In the genomic region with DNA sequence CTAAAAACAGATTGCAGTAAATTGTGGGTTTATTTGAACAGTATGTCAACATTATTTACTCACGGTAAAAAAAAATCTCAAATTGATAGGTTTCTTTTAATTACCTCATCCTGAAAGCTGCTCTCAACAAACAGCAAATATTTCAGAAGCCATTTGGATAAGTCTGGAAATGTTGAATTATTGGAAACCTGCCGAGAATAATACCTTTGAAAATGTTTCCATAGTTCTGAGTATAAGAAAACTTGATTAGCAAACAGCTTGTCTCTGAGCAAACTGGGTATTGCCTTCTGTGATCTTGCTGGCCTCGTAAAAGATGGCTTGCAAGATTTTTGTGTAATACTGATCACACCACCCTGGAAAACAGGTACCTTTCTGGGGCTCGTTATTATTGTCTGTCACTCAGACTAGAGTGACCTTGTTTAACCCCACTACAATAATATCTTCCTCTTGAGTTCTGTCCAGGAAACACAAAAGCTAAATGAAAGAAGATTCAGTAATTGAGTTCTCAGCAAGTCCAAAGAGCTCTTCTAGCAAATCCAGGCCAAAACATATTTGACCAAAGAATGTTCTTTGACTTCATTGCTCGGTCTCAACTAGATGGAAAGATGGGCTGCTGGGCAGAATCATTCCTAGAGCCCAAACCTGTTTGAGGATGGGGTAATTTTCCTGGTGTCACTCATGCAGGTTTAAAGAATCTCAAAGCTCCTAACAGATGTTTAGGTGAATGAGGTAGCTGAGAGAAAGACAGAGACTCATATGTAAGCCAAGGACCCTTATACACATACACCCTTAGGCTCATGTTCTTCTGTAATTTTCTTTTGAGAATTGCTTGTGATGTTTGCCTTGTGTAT, we compare ENCODE assay signal across 8 cellular contexts.
DNase-seq lines count a peak whose midpoint lies in the region; ATAC-seq, FAIRE-seq and TF ChIP-seq lines count a peak whose summit lies in the region.

No MANE protein-coding gene starts in this region.

- TF ChIP-seq EP300 in suprapubic skin (IDR thresholded peaks at IDR 0.05): no peak

- peaks cover 17% of the 10 kb centered on the region for H3K27me3 Mint-ChIP-seq in activated T-cell treated with anti-CD3 and anti-CD28 coated beads, Interleukin-2, amount 50 U/mL, for 72 hours (ENCODE audit: low read depth)
- no peaks in the 10 kb centered on the region for H3K27me3 Mint-ChIP-seq in WTC11 (ENCODE audit: low read depth)

- FAIRE-seq in islet of Langerhans (lab: Jason Lieb, UNC): peak; percentile 98

- peak overlapping the region; percentile 94 for H3K27ac Mint-ChIP-seq in activated T-cell treated with anti-CD3 and anti-CD28 coated beads, Interleukin-2, amount 50 U/mL, for 72 hours
- 0 out of 2 replicates have a peak overlapping the region, but pooled peaks have one; percentile 64 for H3K27ac Mint-ChIP-seq in WTC11

- H3K4me3 Mint-ChIP-seq in activated T-cell treated with anti-CD3 and anti-CD28 coated beads, Interleukin-2, amount 50 U/mL, for 72 hours: peak overlapping the region; percentile 89 to 92
- no peak overlapping the region for H3K4me3 Mint-ChIP-seq in WTC11

- 28% methylated on average over 5 of the region's 5 CpGs for WGBS in suprapubic skin

- no peaks in the 10 kb centered on the region for H3K27me3 ChIP-seq in suprapubic skin

- DNase-seq in activated T-cell treated with anti-CD3 and anti-CD28 coated beads, Interleukin-2, amount 50 U/mL, for 72 hours: no peak
- no peak for DNase-seq in activated T-cell treated with anti-CD3 and anti-CD28 coated beads, Interleukin-2, amount 50 U/mL, for 1 hour
- no peak for DNase-seq in WTC11 (ENCODE audit: low spot score)
- no peak for DNase-seq in suprapubic skin (ENCODE audit: low spot score in 2 of 2)
- DNase-seq in activated CD4-positive, CD25-positive, alpha-beta regulatory T cell (lab: John Stamatoyannopoulos, UW): no peak

- ATAC-seq in activated T-cell treated with anti-CD3 and anti-CD28 coated beads, Interleukin-2, amount 50 U/mL, for 72 hours (replicated peaks in 1 of 2): no peak
- no peak for ATAC-seq in WTC11
- no peak for ATAC-seq in GM18517 (IDR thresholded peaks at IDR 0.05; ENCODE audit: unreplicated experiment)
- ATAC-seq in HG02763 (IDR thresholded peaks at IDR 0.05; ENCODE audit: unreplicated experiment): no peak

- TF ChIP-seq POLR2A in suprapubic skin (IDR thresholded peaks at IDR 0.05): no peak

- POLR2A ChIA-PET in WTC11 (lab: Charles Lee): no interaction called here

- H3K9me3 ChIP-seq in suprapubic skin: no peaks in the 10 kb centered on the region

- CTCF ChIA-PET in WTC11 (lab: Charles Lee): interaction anchor here (0.7 to 1.3 kb wide), 3 partner anchors 100 to 617 kb away, joined by 3 to 5 read pairs (median 3); no protein-coding TSS in a partner anchor

- H3K36me3 ChIP-seq in suprapubic skin: no peaks in the 10 kb centered on the region

- peaks cover 0 to 3% of the 10 kb centered on the region in 2 donors for H3K9me3 Mint-ChIP-seq in activated T-cell treated with anti-CD3 and anti-CD28 coated beads, Interleukin-2, amount 50 U/mL, for 72 hours
- peaks cover 16% of the 10 kb centered on the region for H3K9me3 Mint-ChIP-seq in WTC11

- H3K36me3 Mint-ChIP-seq in activated T-cell treated with anti-CD3 and anti-CD28 coated beads, Interleukin-2, amount 50 U/mL, for 72 hours (ENCODE audit: insufficient read depth in 2 of 2): peaks cover 0 to 2% of the 10 kb centered on the region in 2 donors
- H3K36me3 Mint-ChIP-seq in WTC11: peaks cover 3% of the 10 kb centered on the region; the same call in 1 of the 2 replicates

- H3K4me1 Mint-ChIP-seq in activated T-cell treated with anti-CD3 and anti-CD28 coated beads, Interleukin-2, amount 50 U/mL, for 72 hours (ENCODE audit: low read depth): peaks cover 17% of the 10 kb centered on the region
- H3K4me1 Mint-ChIP-seq in WTC11: peaks cover 8% of the 10 kb centered on the region

- H3K4me3 ChIP-seq in suprapubic skin: peak overlapping the region; percentile 64

- TF ChIP-seq CTCF in WTC11 (IDR thresholded peaks at IDR 0.05) (no peak), suprapubic skin (IDR thresholded peaks at IDR 0.05) (no peak)

- peak overlapping the region; percentile 93 for H3K27ac ChIP-seq in suprapubic skin

- peaks cover 24% of the 10 kb centered on the region for H3K4me1 ChIP-seq in suprapubic skin

TF ChIP-seq in WTC11, 78 proteins besides CTCF, POLR2A, EP300 and RAD21 (continues in another document):
- TF ChIP-seq, protein P1, sequence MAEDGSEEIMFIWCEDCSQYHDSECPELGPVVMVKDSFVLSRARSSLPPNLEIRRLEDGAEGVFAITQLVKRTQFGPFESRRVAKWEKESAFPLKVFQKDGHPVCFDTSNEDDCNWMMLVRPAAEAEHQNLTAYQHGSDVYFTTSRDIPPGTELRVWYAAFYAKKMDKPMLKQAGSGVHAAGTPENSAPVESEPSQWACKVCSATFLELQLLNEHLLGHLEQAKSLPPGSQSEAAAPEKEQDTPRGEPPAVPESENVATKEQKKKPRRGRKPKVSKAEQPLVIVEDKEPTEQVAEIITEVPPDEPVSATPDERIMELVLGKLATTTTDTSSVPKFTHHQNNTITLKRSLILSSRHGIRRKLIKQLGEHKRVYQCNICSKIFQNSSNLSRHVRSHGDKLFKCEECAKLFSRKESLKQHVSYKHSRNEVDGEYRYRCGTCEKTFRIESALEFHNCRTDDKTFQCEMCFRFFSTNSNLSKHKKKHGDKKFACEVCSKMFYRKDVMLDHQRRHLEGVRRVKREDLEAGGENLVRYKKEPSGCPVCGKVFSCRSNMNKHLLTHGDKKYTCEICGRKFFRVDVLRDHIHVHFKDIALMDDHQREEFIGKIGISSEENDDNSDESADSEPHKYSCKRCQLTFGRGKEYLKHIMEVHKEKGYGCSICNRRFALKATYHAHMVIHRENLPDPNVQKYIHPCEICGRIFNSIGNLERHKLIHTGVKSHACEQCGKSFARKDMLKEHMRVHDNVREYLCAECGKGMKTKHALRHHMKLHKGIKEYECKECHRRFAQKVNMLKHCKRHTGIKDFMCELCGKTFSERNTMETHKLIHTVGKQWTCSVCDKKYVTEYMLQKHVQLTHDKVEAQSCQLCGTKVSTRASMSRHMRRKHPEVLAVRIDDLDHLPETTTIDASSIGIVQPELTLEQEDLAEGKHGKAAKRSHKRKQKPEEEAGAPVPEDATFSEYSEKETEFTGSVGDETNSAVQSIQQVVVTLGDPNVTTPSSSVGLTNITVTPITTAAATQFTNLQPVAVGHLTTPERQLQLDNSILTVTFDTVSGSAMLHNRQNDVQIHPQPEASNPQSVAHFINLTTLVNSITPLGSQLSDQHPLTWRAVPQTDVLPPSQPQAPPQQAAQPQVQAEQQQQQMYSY (CRISPR knock-in tag; IDR thresholded peaks at IDR 0.05): no peak
- TF ChIP-seq, protein P2, sequence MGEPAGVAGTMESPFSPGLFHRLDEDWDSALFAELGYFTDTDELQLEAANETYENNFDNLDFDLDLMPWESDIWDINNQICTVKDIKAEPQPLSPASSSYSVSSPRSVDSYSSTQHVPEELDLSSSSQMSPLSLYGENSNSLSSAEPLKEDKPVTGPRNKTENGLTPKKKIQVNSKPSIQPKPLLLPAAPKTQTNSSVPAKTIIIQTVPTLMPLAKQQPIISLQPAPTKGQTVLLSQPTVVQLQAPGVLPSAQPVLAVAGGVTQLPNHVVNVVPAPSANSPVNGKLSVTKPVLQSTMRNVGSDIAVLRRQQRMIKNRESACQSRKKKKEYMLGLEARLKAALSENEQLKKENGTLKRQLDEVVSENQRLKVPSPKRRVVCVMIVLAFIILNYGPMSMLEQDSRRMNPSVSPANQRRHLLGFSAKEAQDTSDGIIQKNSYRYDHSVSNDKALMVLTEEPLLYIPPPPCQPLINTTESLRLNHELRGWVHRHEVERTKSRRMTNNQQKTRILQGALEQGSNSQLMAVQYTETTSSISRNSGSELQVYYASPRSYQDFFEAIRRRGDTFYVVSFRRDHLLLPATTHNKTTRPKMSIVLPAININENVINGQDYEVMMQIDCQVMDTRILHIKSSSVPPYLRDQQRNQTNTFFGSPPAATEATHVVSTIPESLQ (CRISPR knock-in tag; IDR thresholded peaks at IDR 0.05): no peak
- TF ChIP-seq ZNF232 (CRISPR knock-in tag; IDR thresholded peaks at IDR 0.05): no peak
- no peak for TF ChIP-seq ZNF121 (CRISPR knock-in tag; IDR thresholded peaks at IDR 0.05)
- TF ChIP-seq, protein P3, sequence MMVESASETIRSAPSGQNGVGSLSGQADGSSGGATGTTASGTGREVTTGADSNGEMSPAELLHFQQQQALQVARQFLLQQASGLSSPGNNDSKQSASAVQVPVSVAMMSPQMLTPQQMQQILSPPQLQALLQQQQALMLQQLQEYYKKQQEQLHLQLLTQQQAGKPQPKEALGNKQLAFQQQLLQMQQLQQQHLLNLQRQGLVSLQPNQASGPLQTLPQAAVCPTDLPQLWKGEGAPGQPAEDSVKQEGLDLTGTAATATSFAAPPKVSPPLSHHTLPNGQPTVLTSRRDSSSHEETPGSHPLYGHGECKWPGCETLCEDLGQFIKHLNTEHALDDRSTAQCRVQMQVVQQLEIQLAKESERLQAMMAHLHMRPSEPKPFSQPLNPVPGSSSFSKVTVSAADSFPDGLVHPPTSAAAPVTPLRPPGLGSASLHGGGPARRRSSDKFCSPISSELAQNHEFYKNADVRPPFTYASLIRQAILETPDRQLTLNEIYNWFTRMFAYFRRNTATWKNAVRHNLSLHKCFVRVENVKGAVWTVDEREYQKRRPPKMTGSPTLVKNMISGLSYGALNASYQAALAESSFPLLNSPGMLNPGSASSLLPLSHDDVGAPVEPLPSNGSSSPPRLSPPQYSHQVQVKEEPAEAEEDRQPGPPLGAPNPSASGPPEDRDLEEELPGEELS (CRISPR knock-in tag; IDR thresholded peaks at IDR 0.05): no peak
- no peak for TF ChIP-seq GABPB1 (CRISPR knock-in tag; IDR thresholded peaks at IDR 0.05)
- TF ChIP-seq, protein P4, sequence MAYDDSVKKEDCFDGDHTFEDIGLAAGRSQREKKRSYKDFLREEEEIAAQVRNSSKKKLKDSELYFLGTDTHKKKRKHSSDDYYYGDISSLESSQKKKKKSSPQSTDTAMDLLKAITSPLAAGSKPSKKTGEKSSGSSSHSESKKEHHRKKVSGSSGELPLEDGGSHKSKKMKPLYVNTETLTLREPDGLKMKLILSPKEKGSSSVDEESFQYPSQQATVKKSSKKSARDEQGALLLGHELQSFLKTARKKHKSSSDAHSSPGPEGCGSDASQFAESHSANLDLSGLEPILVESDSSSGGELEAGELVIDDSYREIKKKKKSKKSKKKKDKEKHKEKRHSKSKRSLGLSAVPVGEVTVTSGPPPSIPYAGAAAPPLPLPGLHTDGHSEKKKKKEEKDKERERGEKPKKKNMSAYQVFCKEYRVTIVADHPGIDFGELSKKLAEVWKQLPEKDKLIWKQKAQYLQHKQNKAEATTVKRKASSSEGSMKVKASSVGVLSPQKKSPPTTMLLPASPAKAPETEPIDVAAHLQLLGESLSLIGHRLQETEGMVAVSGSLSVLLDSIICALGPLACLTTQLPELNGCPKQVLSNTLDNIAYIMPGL (CRISPR knock-in tag; IDR thresholded peaks at IDR 0.05): no peak
- no peak for TF ChIP-seq IRF2 (CRISPR knock-in tag; IDR thresholded peaks at IDR 0.05; ENCODE audit: borderline replicate concordance, low read depth)
